In the genomic region with DNA sequence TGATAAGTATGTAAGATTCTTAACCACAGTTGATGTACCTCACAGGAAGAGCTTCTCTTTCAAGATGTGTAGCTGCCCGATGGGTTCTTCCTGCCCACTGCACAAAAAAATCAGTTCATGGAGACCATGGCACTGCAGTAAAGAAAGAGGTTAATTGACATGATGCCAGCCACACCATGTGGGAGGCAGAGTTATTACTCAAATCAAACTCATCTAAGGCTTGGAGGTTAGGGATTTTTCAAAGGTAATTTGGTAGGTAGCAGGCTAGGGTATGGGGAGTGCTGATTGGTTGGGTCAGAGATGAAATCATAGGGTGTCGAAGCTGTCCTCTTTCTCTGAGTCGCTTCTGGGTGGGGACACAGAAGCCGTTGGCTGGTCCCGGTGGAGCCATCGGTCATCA, we compare ENCODE assay signal across 14 cellular contexts. TPM values are rescaled to one million over a fixed set of nuclear protein-coding genes. Genes with fewer than 3 reads are reported as not detected.
A peak's percentile ranks its signal among the peaks of the same experiment; 100 is the strongest.
DNase-seq lines count a peak whose midpoint lies in the region; ATAC-seq and TF ChIP-seq lines count a peak whose summit lies in the region.
"Had no signal": no experiment of that assay in that cellular context is flagged by ENCODE, and none has a peak within 500 bp of the region (broad histone marks: within the 10 kb centered on the region; RNA-seq: fewer than 3 reads in every experiment).

No MANE protein-coding gene starts in this region.

- peaks cover 21% of the 10 kb centered on the region; the same call in 1 of the 2 replicates for H3K36me3 ChIP-seq in Panc1 (ENCODE audit: control insufficient read depth, insufficient read depth, low read length)

- peaks cover 8% of the 10 kb centered on the region for H3K9me3 Mint-ChIP-seq in activated CD4-positive, alpha-beta T cell treated with anti-CD3 and anti-CD28 coated beads, Interleukin-2, amount 10 ng/mL, durations not matched to agents 24 days and 14 days
- H3K9me3 Mint-ChIP-seq in activated naive CD4-positive, alpha-beta T cell treated with anti-CD3 and anti-CD28 coated beads, Interleukin-2, amount 50 U/mL, for 24 hours: no peaks in the 10 kb centered on the region
- no peaks in the 10 kb centered on the region for H3K9me3 Mint-ChIP-seq in natural killer cell treated with Interleukin-12 subunit alpha and Interleukin-12 subunit beta and Interleukin-15 and Interleukin-18, amount 100 ng/mL, for 72 hours

- peaks cover 12% of the 10 kb centered on the region for H3K4me1 Mint-ChIP-seq in activated CD4-positive, alpha-beta T cell treated with anti-CD3 and anti-CD28 coated beads, Interleukin-2, amount 10 ng/mL, durations not matched to agents 24 days and 14 days
- peaks cover 31% of the 10 kb centered on the region for H3K4me1 Mint-ChIP-seq in activated naive CD4-positive, alpha-beta T cell treated with anti-CD3 and anti-CD28 coated beads, Interleukin-2, amount 50 U/mL, for 24 hours
- peaks cover 4 to 12% of the 10 kb centered on the region in 2 donors for H3K4me1 Mint-ChIP-seq in natural killer cell treated with Interleukin-12 subunit alpha and Interleukin-12 subunit beta and Interleukin-15 and Interleukin-18, amount 100 ng/mL, for 72 hours (ENCODE audit: low read depth in 2 of 2)

- H3K36me3 Mint-ChIP-seq in activated CD4-positive, alpha-beta T cell treated with anti-CD3 and anti-CD28 coated beads, Interleukin-2, amount 10 ng/mL, durations not matched to agents 24 days and 14 days (ENCODE audit: low read depth): peaks cover 68% of the 10 kb centered on the region
- peaks cover 39% of the 10 kb centered on the region for H3K36me3 Mint-ChIP-seq in activated naive CD4-positive, alpha-beta T cell treated with anti-CD3 and anti-CD28 coated beads, Interleukin-2, amount 50 U/mL, for 24 hours
- peaks cover 53% of the 10 kb centered on the region for H3K36me3 Mint-ChIP-seq in natural killer cell treated with Interleukin-12 subunit alpha and Interleukin-12 subunit beta and Interleukin-15 and Interleukin-18, amount 100 ng/mL, for 72 hours

- no TSS peak for BruUV-seq in Panc1 (replicated peaks; lab: Mats Ljungman, UMichigan)

- H3K27me3 Mint-ChIP-seq in activated CD4-positive, alpha-beta T cell treated with anti-CD3 and anti-CD28 coated beads, Interleukin-2, amount 10 ng/mL, durations not matched to agents 24 days and 14 days: no peaks in the 10 kb centered on the region
- no peaks in the 10 kb centered on the region for H3K27me3 Mint-ChIP-seq in activated naive CD4-positive, alpha-beta T cell treated with anti-CD3 and anti-CD28 coated beads, Interleukin-2, amount 50 U/mL, for 24 hours
- no peaks in the 10 kb centered on the region for H3K27me3 Mint-ChIP-seq in natural killer cell treated with Interleukin-12 subunit alpha and Interleukin-12 subunit beta and Interleukin-15 and Interleukin-18, amount 100 ng/mL, for 72 hours

- DNase-seq in Panc1 (ENCODE audit: low read depth, low spot score) (no peak), DMS79 (lab: John Stamatoyannopoulos, UW) (no peak), NCI-H524 (lab: John Stamatoyannopoulos, UW) (no peak)
- peak; percentile 74 for DNase-seq in activated CD4-positive, alpha-beta T cell treated with anti-CD3 and anti-CD28 coated beads, Interleukin-2, amount 10 ng/mL, durations not matched to agents 24 days and 14 days
- no peak for DNase-seq in natural killer cell treated with Interleukin-12 subunit alpha and Interleukin-12 subunit beta and Interleukin-15 and Interleukin-18, amount 100 ng/mL, for 72 hours (ENCODE audit: low spot score)
- DNase-seq: body of pancreas, dorsolateral prefrontal cortex, left lung, NCI-H187, NCI-H524 treated with DMSO at 0.1 percent for 48 hours had no signal

- TF ChIP-seq CTCF in Panc1 (IDR thresholded peaks at IDR 0.05): no peak

- POLR2A ChIA-PET in Panc1 (lab: Charles Lee): interaction anchor here (0.6 kb wide), 2 partner anchors 18 to 29 kb away, joined by 3 to 6 read pairs; no protein-coding TSS in a partner anchor

- H3K9me3 ChIP-seq in Panc1 (ENCODE audit: control insufficient read depth, insufficient read depth, low read depth, low read length): no peaks in the 10 kb centered on the region
- H3K9me3 ChIP-seq: body of pancreas had no signal

- ATAC-seq in Panc1 (0 out of 2 replicates have a peak, but pooled peaks have one; percentile 26), GM18498 (IDR thresholded peaks at IDR 0.05; ENCODE audit: unreplicated experiment) (no peak), HG03097 (IDR thresholded peaks at IDR 0.05; ENCODE audit: low FRiP score, unreplicated experiment) (no peak)
- ATAC-seq in natural killer cell treated with Interleukin-12 subunit alpha and Interleukin-12 subunit beta and Interleukin-15 and Interleukin-18, amount 100 ng/mL, for 72 hours: peak in 1 of 2 donors; percentile 68
- ATAC-seq: body of pancreas, left lung had no signal

- intact Hi-C loops in Panc1 (cut with micrococcal nuclease; ENCODE audit: unreplicated experiment): no loop called here
- intact Hi-C loops in activated CD4-positive, alpha-beta T cell treated with anti-CD3 and anti-CD28 coated beads, Interleukin-2, amount 10 ng/mL, durations not matched to agents 24 days and 14 days (cut with micrococcal nuclease): no loop called here

- CTCF ChIA-PET in Panc1 (lab: Charles Lee): no interaction called here

- in situ Hi-C loops in Panc1 (cut with HindIII; ENCODE audit: low pct_unique_long_range_greater_than_20kb, low sequenced_read_pairs): loop anchor here (10.0 kb wide), 1 partner anchor 62 kb away; no protein-coding TSS in a partner anchor

- H3K4me3 Mint-ChIP-seq in activated CD4-positive, alpha-beta T cell treated with anti-CD3 and anti-CD28 coated beads, Interleukin-2, amount 10 ng/mL, durations not matched to agents 24 days and 14 days: peak overlapping the region; percentile 27
- H3K4me3 Mint-ChIP-seq in activated naive CD4-positive, alpha-beta T cell treated with anti-CD3 and anti-CD28 coated beads, Interleukin-2, amount 50 U/mL, for 24 hours: peak overlapping the region; percentile 17
- H3K4me3 Mint-ChIP-seq in natural killer cell treated with Interleukin-12 subunit alpha and Interleukin-12 subunit beta and Interleukin-15 and Interleukin-18, amount 100 ng/mL, for 72 hours: peak overlapping the region; percentile 30

- H3K4me3 ChIP-seq in Panc1 (ENCODE audit: low read depth in 2 of 2, low read length in 2 of 2): no peak overlapping the region
- H3K4me3 ChIP-seq: BLaER1 treated with 17β-estradiol and CSF1 and Interleukin-3, amounts not matched to agents 10 nM and 100 nM; body of pancreas; dorsolateral prefrontal cortex; left lung had no signal

- no peak overlapping the region for H3K27ac ChIP-seq in Panc1 (ENCODE audit: low read length)
- H3K27ac ChIP-seq: BLaER1 treated with 17β-estradiol and CSF1 and Interleukin-3, amounts not matched to agents 10 nM and 100 nM; body of pancreas; dorsolateral prefrontal cortex; left lung had no signal

- no peaks in the 10 kb centered on the region for H3K27me3 ChIP-seq in Panc1 (ENCODE audit: control insufficient read depth, insufficient read depth, low read length)
- H3K27me3 ChIP-seq: BLaER1 treated with 17β-estradiol and CSF1 and Interleukin-3, amounts not matched to agents 10 nM and 100 nM; body of pancreas; dorsolateral prefrontal cortex; left lung had no signal

- no peaks in the 10 kb centered on the region for H3K4me1 ChIP-seq in Panc1 (ENCODE audit: control insufficient read depth, insufficient read depth, low read length)
- H3K4me1 ChIP-seq: body of pancreas, left lung had no signal

- H3K27ac Mint-ChIP-seq in activated CD4-positive, alpha-beta T cell treated with anti-CD3 and anti-CD28 coated beads, Interleukin-2, amount 10 ng/mL, durations not matched to agents 24 days and 14 days: peak overlapping the region; percentile 78
- H3K27ac Mint-ChIP-seq in activated naive CD4-positive, alpha-beta T cell treated with anti-CD3 and anti-CD28 coated beads, Interleukin-2, amount 50 U/mL, for 24 hours: peak overlapping the region; percentile 63
- peak overlapping the region; percentile 11 to 47 for H3K27ac Mint-ChIP-seq in natural killer cell treated with Interleukin-12 subunit alpha and Interleukin-12 subunit beta and Interleukin-15 and Interleukin-18, amount 100 ng/mL, for 72 hours

RNA-seq across cellular contexts. Expression of gene BDH1, which starts 57.4 kb away (rescaled TPM):
- 4.8 TPM for total RNA-seq in Panc1 (2021; ENCODE audit: unreplicated experiment)
- 5.0 TPM for polyA plus RNA-seq in Panc1 (2012; ENCODE audit: insufficient read length)
- total RNA-seq in activated CD4-positive, alpha-beta T cell treated with anti-CD3 and anti-CD28 coated beads, Interleukin-2, amount 10 ng/mL, durations not matched to agents 24 days and 14 days: 124 and 133 TPM in 2 replicates
- 100 to 1,000 TPM in 1 of 2 donors, 10 to 100 TPM in 1; 62.4 to 136 TPM for total RNA-seq in natural killer cell treated with Interleukin-12 subunit alpha and Interleukin-12 subunit beta and Interleukin-15 and Interleukin-18, amount 100 ng/mL, for 72 hours

Comparison
In these comparisons a context has a peak if more than half of its experiments do, and no peak if none do; other contexts are left out.
1. RNA of gene BDH1, which starts 57.4 kb away (total RNA-seq): 62.4 to 136 TPM in natural killer cell treated with Interleukin-12 subunit alpha and Interleukin-12 subunit beta and Interleukin-15 and Interleukin-18, amount 100 ng/mL, for 72 hours and 124 to 133 TPM in activated CD4-positive, alpha-beta T cell treated with anti-CD3 and anti-CD28 coated beads, Interleukin-2, amount 10 ng/mL, durations not matched to agents 24 days and 14 days; 4.8 TPM in Panc1 (single experiment); every median in the first group is over 10 times any median in the second.
2. Peak in every context shown above with its lines, with median percentiles within 50 percentile points of each other: H3K27ac Mint-ChIP-seq and H3K4me3 Mint-ChIP-seq.